Comparison of ENCODE assay signal across 1 cellular context in the genomic region with DNA sequence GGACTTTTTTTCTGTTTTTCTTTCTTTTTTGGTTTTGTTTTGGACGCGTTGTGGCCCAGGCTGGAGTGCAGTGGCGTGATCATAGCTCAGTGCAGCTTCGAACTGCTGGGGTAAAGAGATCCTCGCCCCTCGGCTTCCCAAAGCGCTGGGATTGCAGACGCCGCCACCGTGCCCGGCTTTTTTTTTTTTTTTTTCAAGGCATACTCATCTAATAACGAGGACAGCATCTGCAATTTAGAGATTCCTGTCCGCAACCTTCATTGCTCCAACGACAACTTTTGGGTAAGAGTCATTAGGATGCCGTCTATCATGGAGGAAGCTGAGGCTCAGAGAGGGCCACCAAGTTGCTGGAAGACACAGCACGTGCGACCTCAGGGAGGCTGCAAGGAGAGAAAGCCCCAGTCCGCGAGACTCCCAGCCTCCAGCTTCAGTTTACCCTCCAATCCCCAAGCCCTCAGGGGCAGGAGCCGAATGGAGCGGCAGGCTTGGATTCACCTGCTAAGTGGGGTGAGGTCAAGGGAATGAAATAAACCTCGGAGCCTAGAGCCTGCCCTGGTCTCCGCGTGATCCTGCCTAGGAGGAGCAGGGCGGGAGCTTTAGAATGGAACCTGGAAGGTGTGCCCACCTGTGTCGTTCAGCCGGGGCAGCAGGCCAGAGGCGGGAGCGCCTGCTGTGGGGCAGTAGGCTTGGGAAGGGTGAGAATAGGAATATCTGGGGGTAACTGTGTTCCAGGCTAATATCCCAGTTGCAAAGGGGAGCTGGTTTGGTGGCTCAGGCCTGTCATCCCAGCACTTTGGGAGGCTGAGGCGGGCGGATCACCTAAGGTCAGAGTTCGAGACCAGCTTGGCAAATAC.
TF ChIP-seq lines count a peak whose summit lies in the region.

No MANE protein-coding gene starts in this region.

TF ChIP-seq in GM23338, 12 proteins besides CTCF, POLR2A, EP300 and RAD21 (continued from another document):
- TF ChIP-seq ZNF462 (CRISPR knock-in tag; IDR thresholded peaks at IDR 0.05) (no peak), ZNF331 (CRISPR knock-in tag; IDR thresholded peaks at IDR 0.05; ENCODE audit: low read depth) (no peak)
